8 cellular contexts compared by ENCODE assay signal in genomic region chr19:18203408-18203862, GRCh38. TPM values are rescaled to one million over a fixed set of nuclear protein-coding genes. Genes with fewer than 3 reads are reported as not detected.
DNase-seq lines count a peak whose midpoint lies in the region; ATAC-seq, FAIRE-seq and TF ChIP-seq lines count a peak whose summit lies in the region.

No MANE protein-coding gene starts in this region.

- DNase-seq in NCI-H82 (lab: John Stamatoyannopoulos, UW) (peak; percentile 83), NCI-H82 treated with DMSO at 0.1 percent for 48 hours (lab: John Stamatoyannopoulos, UW; ENCODE audit: unreplicated experiment) (no peak), MV-4-11 (lab: John Stamatoyannopoulos, UW) (peak; percentile 57), K562 (ENCODE audit: extremely low read depth in 1 of 4, low spot score in 3 of 4) (peak in 3 of 4 experiments; percentile 46 to 52 (median 47)), kidney epithelial cell (ENCODE audit: low read depth) (no peak), NCI-H187 (lab: John Stamatoyannopoulos, UW) (no peak), SKM-1 treated with dmso at 0.1 percent for 144 hours (lab: John Stamatoyannopoulos, UW; ENCODE audit: unreplicated experiment) (no peak)
- peak; percentile 49 for DNase-seq in stimulated activated CD4-positive, alpha-beta T cell treated with anti-CD3 and anti-CD28 coated beads, Interleukin-4, amount 100 ng/mL, for 1 hour

- H3K9me3 ChIP-seq in K562 (replicated peaks; ENCODE audit: control insufficient read depth, insufficient read depth, low read depth, low read length): no peaks in the 10 kb centered on the region

- 1% methylated on average over 38 of the region's 38 CpGs for WGBS in K562 (ENCODE audit: insufficient coverage, low coverage, missing lambda C conversion rate)

- in situ Hi-C loops in K562 (cut with MboI): no loop called here

- peaks cover 14 to 45% of the 10 kb centered on the region in 2 experiments; a peak in 4 of 5 replicates for H3K4me1 ChIP-seq in K562 (replicated peaks in 1 of 2; ENCODE audit: control insufficient read depth in 2 of 2, insufficient read depth in 2 of 2, low read length in 2 of 2)

- no peak for TF ChIP-seq RAD21 in K562 (CRISPR knock-in tag; conservative IDR thresholded peaks at IDR 0.05 in 1 of 2, IDR thresholded peaks at IDR 0.05 in 1 of 2)

- TSS peak; percentile 51 for BruUV-seq in K562 (replicated peaks; lab: Mats Ljungman, UMichigan)

- no peaks in the 10 kb centered on the region; the same call in 1 of the 2 replicates for H4K20me1 ChIP-seq in K562 (replicated peaks; ENCODE audit: control insufficient read depth, insufficient read depth, low read length)

- peak overlapping the region; percentile 31 to 91 for H3K9ac ChIP-seq in K562 (ENCODE audit: insufficient read depth in 1 of 2, low read depth in 2 of 2, low read length in 2 of 2)

- H3K79me2 ChIP-seq in K562 (ENCODE audit: control insufficient read depth, insufficient read depth, low read length): peaks cover 25% of the 10 kb centered on the region

- H3K4me2 ChIP-seq in K562 (ENCODE audit: insufficient read depth, low read length): peak overlapping the region; percentile 97

- TF ChIP-seq EP300 in K562 (IDR thresholded peaks at IDR 0.05; ENCODE audit: low read length): no peak

- no peak for TF ChIP-seq CTCF in K562 (IDR thresholded peaks at IDR 0.05 in 2 of 3, conservative IDR thresholded peaks at IDR 0.05 in 1 of 3; ENCODE audit: insufficient read depth in 2 of 3, low read depth in 1 of 3, low read length in 3 of 3)
- no peak for TF ChIP-seq CTCF in kidney epithelial cell (IDR thresholded peaks at IDR 0.05; ENCODE audit: insufficient read depth, low read length, poor library complexity, severe bottlenecking)

- H3K27me3 ChIP-seq in K562 (ENCODE audit: control insufficient read depth in 2 of 2, insufficient read depth in 2 of 2, low read length in 2 of 2): no peaks in the 10 kb centered on the region
- peaks cover 12% of the 10 kb centered on the region for H3K27me3 ChIP-seq in kidney epithelial cell (ENCODE audit: control insufficient read depth, insufficient read depth, low read length)

- no peak for TF ChIP-seq POLR2A in K562 (conservative IDR thresholded peaks at IDR 0.05)

- H3K4me3 ChIP-seq in K562: peak overlapping the region; percentile 64
- peak overlapping the region; percentile 48 for H3K4me3 ChIP-seq in kidney epithelial cell (ENCODE audit: low read depth, low read length)

- FAIRE-seq in K562 (lab: Jason Lieb, UNC): no peak

- POLR2A ChIA-PET in K562 (lab: Yijun Ruan, JAX): interaction anchor here (0.5 to 3.5 kb wide), 7 partner anchors 21 to 185 kb away, joined by 3 to 28 read pairs (median 6); partner anchors contain the start of genes IFI30, IQCN and JUND

- peak overlapping the region; percentile 55; the same call in 2 of the 3 replicates for H3K27ac ChIP-seq in K562 (ENCODE audit: extremely low read depth, low read depth, low read length)

- H3K9me1 ChIP-seq in K562 (ENCODE audit: control insufficient read depth, insufficient read depth, low read length): no peaks in the 10 kb centered on the region

- H3K36me3 ChIP-seq in K562 (ENCODE audit: control insufficient read depth, insufficient read depth, low read length): peaks cover 32% of the 10 kb centered on the region; the same call in 1 of the 3 replicates
- H3K36me3 ChIP-seq in kidney epithelial cell (ENCODE audit: control insufficient read depth, insufficient read depth, low read length): no peaks in the 10 kb centered on the region

- intact Hi-C loops in K562 (cut with micrococcal nuclease): loop anchor here (5.0 kb wide), 1 partner anchor 214 kb away; the partner anchor contains the start of gene SSBP4

- peak overlapping the region; percentile 94 for H2AFZ ChIP-seq in K562 (ENCODE audit: low read depth, low read length)

- CTCF ChIA-PET in K562 (lab: Yijun Ruan, JAX; ENCODE audit: low intra/inter-chr PET ratio): interaction anchor here (0.6 kb wide), 2 partner anchors 48 to 125 kb away, joined by 3 to 4 read pairs; no protein-coding TSS in a partner anchor

- peak; percentile 4 for ATAC-seq in K562

RNA-seq across cellular contexts. Expression of gene RAB3A, which starts 0.4 kb away (rescaled TPM):
- total RNA-seq in K562 (2011; cell fraction: chromatin; rRNA removed; ENCODE audit: low replicate concordance): 10.4 and 16.2 TPM in 2 replicates
- 8.7 and 9.3 TPM in 2 replicates for total RNA-seq in K562 (2011; cell fraction: nucleolus; rRNA removed)
- 7.6 and 8.3 TPM in 2 replicates for total RNA-seq in K562 (2011; cell fraction: nucleoplasm; rRNA removed)
- total RNA-seq in K562 (2014; rRNA removed) (0.86 and 2.5 TPM in 2 replicates), K562 (2014; rRNA removed; fragmentation: Illumina TruSeq; extraction: Trizol) (0.26 and 0.69 TPM in 2 replicates), K562 (2015; rRNA removed; fragmentation: Illumina TruSeq; extraction: Trizol) (1.6 and 1.7 TPM in 2 replicates), K562 (2021) (3.7 and 5.1 TPM in 2 replicates), kidney epithelial cell (0.07 and 0.38 TPM in 2 replicates)
- polyA plus RNA-seq in K562 (2011; rRNA removed) (0.84 and 2.9 TPM in 2 replicates), K562 (2014; fragmentation: Illumina TruSeq; extraction: Trizol) (1.9 and 2.8 TPM in 2 replicates), K562 (2014; fragmentation: Nextera tagmentation; extraction: Ambion mirVana) (under 1 TPM in 1 of 2 experiments, not detected in 1; 0.17 TPM), K562 (2014; rRNA removed) (0.94 and 1.00 TPM in 2 replicates)
- polyA plus RNA-seq in K562 (2011; cell fraction: cytosol; rRNA removed): 1.7 and 3.2 TPM in 2 replicates
- 4.7 and 6.5 TPM in 2 replicates for polyA plus RNA-seq in K562 (2011; cell fraction: nucleus; rRNA removed)
- 1.5 and 2.0 TPM in 2 replicates for polyA plus RNA-seq in K562 (2012)
- 6.4 and 9.5 TPM in 2 replicates for polyA minus RNA-seq in K562 (2011; rRNA and poly(A)+ RNA removed)
- 5.4 and 7.2 TPM in 2 replicates for polyA minus RNA-seq in K562 (2011; cell fraction: cytosol; rRNA and poly(A)+ RNA removed)
- 3.9 and 8.4 TPM in 2 replicates for polyA minus RNA-seq in K562 (2011; cell fraction: nucleus; rRNA and poly(A)+ RNA removed)

RNA-seq across cellular contexts. Expression of gene MPV17L2, which starts 10.4 kb away (rescaled TPM):
- total RNA-seq in K562 (2011; cell fraction: chromatin; rRNA removed; ENCODE audit: low replicate concordance): 8.8 and 30.9 TPM in 2 replicates
- 42.9 and 46.5 TPM in 2 replicates for total RNA-seq in K562 (2011; cell fraction: nucleolus; rRNA removed)
- 23.2 and 24.7 TPM in 2 replicates for total RNA-seq in K562 (2011; cell fraction: nucleoplasm; rRNA removed)
- total RNA-seq in K562 (2014; rRNA removed): 37.8 and 54.6 TPM in 2 replicates
- total RNA-seq in K562 (2014; rRNA removed; fragmentation: Illumina TruSeq; extraction: Trizol): 11.7 and 21.1 TPM in 2 replicates
- 27.8 and 28.5 TPM in 2 replicates for total RNA-seq in K562 (2015; rRNA removed; fragmentation: Illumina TruSeq; extraction: Trizol)
- total RNA-seq in K562 (2021): 31.7 and 33.8 TPM in 2 replicates
- polyA plus RNA-seq in K562 (2011; rRNA removed): 28.4 and 49.3 TPM in 2 replicates
- polyA plus RNA-seq in K562 (2011; cell fraction: cytosol; rRNA removed): 61.2 and 112 TPM in 2 replicates
- polyA plus RNA-seq in K562 (2011; cell fraction: nucleus; rRNA removed): 20.0 and 27.3 TPM in 2 replicates
- 30.6 and 34.2 TPM in 2 replicates for polyA plus RNA-seq in K562 (2012)
- polyA plus RNA-seq in K562 (2014; fragmentation: Illumina TruSeq; extraction: Trizol): 60.2 and 60.9 TPM in 2 replicates
- 10 to 100 TPM; 10.6 to 11.0 TPM for polyA plus RNA-seq in K562 (2014; fragmentation: Nextera tagmentation; extraction: Ambion mirVana)
- 60.0 and 67.1 TPM in 2 replicates for polyA plus RNA-seq in K562 (2014; rRNA removed)
- 14.7 and 21.0 TPM in 2 replicates for polyA minus RNA-seq in K562 (2011; rRNA and poly(A)+ RNA removed)
- polyA minus RNA-seq in K562 (2011; cell fraction: cytosol; rRNA and poly(A)+ RNA removed): 13.2 and 21.0 TPM in 2 replicates
- 10.2 and 11.6 TPM in 2 replicates for polyA minus RNA-seq in K562 (2011; cell fraction: nucleus; rRNA and poly(A)+ RNA removed)
- total RNA-seq in kidney epithelial cell: 70.6 and 71.8 TPM in 2 replicates

RNA-seq across cellular contexts. Expression of gene PDE4C, which starts 22.8 kb away (rescaled TPM):
- 1.9 and 5.1 TPM in 2 replicates for total RNA-seq in K562 (2011; cell fraction: chromatin; rRNA removed; ENCODE audit: low replicate concordance)
- 2.2 and 3.0 TPM in 2 replicates for total RNA-seq in K562 (2011; cell fraction: nucleolus; rRNA removed)
- 1.3 and 1.6 TPM in 2 replicates for total RNA-seq in K562 (2011; cell fraction: nucleoplasm; rRNA removed)
- total RNA-seq in K562 (2014; rRNA removed) (0.16 and 0.91 TPM in 2 replicates), K562 (2014; rRNA removed; fragmentation: Illumina TruSeq; extraction: Trizol) (0.11 and 0.29 TPM in 2 replicates), K562 (2015; rRNA removed; fragmentation: Illumina TruSeq; extraction: Trizol) (not detected in 2 replicates), K562 (2021) (0.29 and 0.45 TPM in 2 replicates), kidney epithelial cell (0.34 and 0.42 TPM in 2 replicates)
- polyA plus RNA-seq in K562 (2011; rRNA removed) (0.60 and 0.81 TPM in 2 replicates), K562 (2014; fragmentation: Illumina TruSeq; extraction: Trizol) (0.06 and 0.24 TPM in 2 replicates), K562 (2014; fragmentation: Nextera tagmentation; extraction: Ambion mirVana) (under 1 TPM; 0.04 to 0.08 TPM), K562 (2014; rRNA removed) (0.81 and 0.89 TPM in 2 replicates)
- polyA plus RNA-seq in K562 (2011; cell fraction: cytosol; rRNA removed): 0.83 and 0.88 TPM in 2 replicates
- polyA plus RNA-seq in K562 (2011; cell fraction: nucleus; rRNA removed): 4.1 and 6.8 TPM in 2 replicates
- polyA plus RNA-seq in K562 (2012): 0.17 and 0.22 TPM in 2 replicates
- 0.18 TPM in 1 of 2 replicates, not detected in the other for polyA minus RNA-seq in K562 (2011; rRNA and poly(A)+ RNA removed)
- polyA minus RNA-seq in K562 (2011; cell fraction: cytosol; rRNA and poly(A)+ RNA removed): 0.86 TPM in 1 of 2 replicates, not detected in the other
- 1.1 and 1.8 TPM in 2 replicates for polyA minus RNA-seq in K562 (2011; cell fraction: nucleus; rRNA and poly(A)+ RNA removed)

RNA-seq across cellular contexts. Expression of gene IFI30, which starts 29.8 kb away (rescaled TPM):
- 38.5 and 88.6 TPM in 2 replicates for total RNA-seq in K562 (2011; cell fraction: chromatin; rRNA removed; ENCODE audit: low replicate concordance)
- total RNA-seq in K562 (2011; cell fraction: nucleolus; rRNA removed): 187 and 195 TPM in 2 replicates
- 104 and 132 TPM in 2 replicates for total RNA-seq in K562 (2011; cell fraction: nucleoplasm; rRNA removed)
- total RNA-seq in K562 (2014; rRNA removed): 109 and 168 TPM in 2 replicates
- 56.6 and 63.7 TPM in 2 replicates for total RNA-seq in K562 (2014; rRNA removed; fragmentation: Illumina TruSeq; extraction: Trizol)
- 74.3 and 78.9 TPM in 2 replicates for total RNA-seq in K562 (2015; rRNA removed; fragmentation: Illumina TruSeq; extraction: Trizol)
- 103 and 119 TPM in 2 replicates for total RNA-seq in K562 (2021)
- 68.3 and 111 TPM in 2 replicates for polyA plus RNA-seq in K562 (2011; rRNA removed)
- polyA plus RNA-seq in K562 (2011; cell fraction: cytosol; rRNA removed): 119 and 287 TPM in 2 replicates
- polyA plus RNA-seq in K562 (2011; cell fraction: nucleus; rRNA removed): 39.3 and 70.8 TPM in 2 replicates
- 58.1 and 113 TPM in 2 replicates for polyA plus RNA-seq in K562 (2012)
- polyA plus RNA-seq in K562 (2014; fragmentation: Illumina TruSeq; extraction: Trizol): 108 and 148 TPM in 2 replicates
- 100 to 1,000 TPM; 343 to 430 TPM for polyA plus RNA-seq in K562 (2014; fragmentation: Nextera tagmentation; extraction: Ambion mirVana)
- polyA plus RNA-seq in K562 (2014; rRNA removed): 129 and 166 TPM in 2 replicates
- 52.6 and 94.8 TPM in 2 replicates for polyA minus RNA-seq in K562 (2011; rRNA and poly(A)+ RNA removed)
- 53.2 and 63.4 TPM in 2 replicates for polyA minus RNA-seq in K562 (2011; cell fraction: cytosol; rRNA and poly(A)+ RNA removed)
- polyA minus RNA-seq in K562 (2011; cell fraction: nucleus; rRNA and poly(A)+ RNA removed): 10.0 and 11.3 TPM in 2 replicates
- total RNA-seq in kidney epithelial cell: 9.2 and 14.1 TPM in 2 replicates

RNA-seq across cellular contexts. Expression of gene PIK3R2, which starts 50.5 kb away (rescaled TPM):
- 17.4 and 45.8 TPM in 2 replicates for total RNA-seq in K562 (2011; cell fraction: chromatin; rRNA removed; ENCODE audit: low replicate concordance)
- total RNA-seq in K562 (2011; cell fraction: nucleolus; rRNA removed): 15.9 and 22.2 TPM in 2 replicates
- total RNA-seq in K562 (2011; cell fraction: nucleoplasm; rRNA removed): 10.8 and 13.3 TPM in 2 replicates
- total RNA-seq in K562 (2014; rRNA removed) (10.8 and 15.3 TPM in 2 replicates), K562 (2014; rRNA removed; fragmentation: Illumina TruSeq; extraction: Trizol) (3.3 and 4.7 TPM in 2 replicates), K562 (2015; rRNA removed; fragmentation: Illumina TruSeq; extraction: Trizol) (6.6 and 6.8 TPM in 2 replicates), K562 (2021) (37.9 and 41.2 TPM in 2 replicates), kidney epithelial cell (41.4 and 42.4 TPM in 2 replicates)
- polyA plus RNA-seq in K562 (2011; rRNA removed) (5.3 and 7.8 TPM in 2 replicates), K562 (2014; fragmentation: Illumina TruSeq; extraction: Trizol) (1.5 and 1.6 TPM in 2 replicates), K562 (2014; fragmentation: Nextera tagmentation; extraction: Ambion mirVana) (under 1 TPM; 0.39 to 0.65 TPM), K562 (2014; rRNA removed) (6.1 and 14.0 TPM in 2 replicates)
- 5.8 and 9.6 TPM in 2 replicates for polyA plus RNA-seq in K562 (2011; cell fraction: cytosol; rRNA removed)
- 15.7 and 21.7 TPM in 2 replicates for polyA plus RNA-seq in K562 (2011; cell fraction: nucleus; rRNA removed)
- polyA plus RNA-seq in K562 (2012): 16.2 and 18.1 TPM in 2 replicates
- polyA minus RNA-seq in K562 (2011; rRNA and poly(A)+ RNA removed): 4.9 and 5.2 TPM in 2 replicates
- polyA minus RNA-seq in K562 (2011; cell fraction: cytosol; rRNA and poly(A)+ RNA removed): 19.0 and 26.3 TPM in 2 replicates
- polyA minus RNA-seq in K562 (2011; cell fraction: nucleus; rRNA and poly(A)+ RNA removed): 5.9 and 12.0 TPM in 2 replicates

Comparison
In these comparisons a context has a peak if more than half of its experiments do, and no peak if none do; other contexts are left out.
1. DNase-seq: peak in NCI-H82 (single experiment), MV-4-11 (single experiment), K562 (3 of 4) and stimulated activated CD4-positive, alpha-beta T cell treated with anti-CD3 and anti-CD28 coated beads, Interleukin-4, amount 100 ng/mL, for 1 hour (single experiment); none in NCI-H82 treated with DMSO at 0.1 percent for 48 hours (single experiment), kidney epithelial cell (single experiment), NCI-H187 (0 of 2) and SKM-1 treated with dmso at 0.1 percent for 144 hours (single experiment).